In the genomic region with DNA sequence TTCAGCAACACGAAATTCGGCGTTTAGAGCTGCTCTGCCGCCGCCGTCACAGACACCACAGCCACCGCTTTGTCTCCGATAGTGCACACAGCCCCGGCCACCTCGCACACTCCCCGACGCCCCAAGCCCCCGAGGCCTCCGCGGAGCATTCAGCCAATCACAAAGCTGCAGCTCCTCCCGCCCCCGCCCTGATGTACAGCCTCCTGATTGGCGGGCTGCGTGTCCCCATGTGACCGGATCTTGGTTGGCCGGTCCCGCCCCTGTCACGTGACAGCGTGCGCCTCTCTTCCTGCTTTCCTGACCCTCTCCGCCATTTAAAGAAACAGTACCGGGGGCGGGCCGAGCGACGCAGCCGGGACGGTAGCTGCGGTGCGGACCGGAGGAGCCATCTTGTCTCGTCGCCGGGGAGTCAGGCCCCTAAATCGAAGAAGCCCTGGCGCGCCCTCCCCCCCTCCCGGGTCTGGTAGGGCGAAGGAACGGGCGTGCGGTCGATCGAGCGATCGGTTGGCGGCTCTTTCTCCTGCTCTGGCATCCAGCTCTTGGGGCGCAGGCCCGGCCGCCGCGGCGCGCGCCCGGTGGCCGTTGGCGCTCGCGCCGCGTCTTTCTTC, we compare ENCODE assay signal across 1 cellular context.
A peak's percentile ranks its signal among the peaks of the same experiment; 100 is the strongest.
TF ChIP-seq lines count a peak whose summit lies in the region.

Gene TUG1 (plus strand): TSS at position 342 of the 608 bp plus-strand sequence.

TF ChIP-seq in GM12878, 131 proteins besides CTCF, POLR2A, EP300 and RAD21 (continued from another document):
- TF ChIP-seq, protein P1, sequence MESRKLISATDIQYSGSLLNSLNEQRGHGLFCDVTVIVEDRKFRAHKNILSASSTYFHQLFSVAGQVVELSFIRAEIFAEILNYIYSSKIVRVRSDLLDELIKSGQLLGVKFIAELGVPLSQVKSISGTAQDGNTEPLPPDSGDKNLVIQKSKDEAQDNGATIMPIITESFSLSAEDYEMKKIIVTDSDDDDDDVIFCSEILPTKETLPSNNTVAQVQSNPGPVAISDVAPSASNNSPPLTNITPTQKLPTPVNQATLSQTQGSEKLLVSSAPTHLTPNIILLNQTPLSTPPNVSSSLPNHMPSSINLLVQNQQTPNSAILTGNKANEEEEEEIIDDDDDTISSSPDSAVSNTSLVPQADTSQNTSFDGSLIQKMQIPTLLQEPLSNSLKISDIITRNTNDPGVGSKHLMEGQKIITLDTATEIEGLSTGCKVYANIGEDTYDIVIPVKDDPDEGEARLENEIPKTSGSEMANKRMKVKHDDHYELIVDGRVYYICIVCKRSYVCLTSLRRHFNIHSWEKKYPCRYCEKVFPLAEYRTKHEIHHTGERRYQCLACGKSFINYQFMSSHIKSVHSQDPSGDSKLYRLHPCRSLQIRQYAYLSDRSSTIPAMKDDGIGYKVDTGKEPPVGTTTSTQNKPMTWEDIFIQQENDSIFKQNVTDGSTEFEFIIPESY (IDR thresholded peaks at IDR 0.05) = no peak
- TF ChIP-seq ZZZ3 (IDR thresholded peaks at IDR 0.05; ENCODE audit: control insufficient read depth, insufficient read length, low read depth) (no peak), LARP7 (IDR thresholded peaks at IDR 0.05) (peak; percentile 64), MTA2 (IDR thresholded peaks at IDR 0.05; ENCODE audit: low read depth) (no peak), ZBTB4 (CRISPR knock-in tag; IDR thresholded peaks at IDR 0.05) (peak; percentile 92), PKNOX1 (IDR thresholded peaks at IDR 0.05) (peak; percentile 92), IRF5 (IDR thresholded peaks at IDR 0.05; ENCODE audit: borderline replicate concordance) (no peak), IRF3 (IDR thresholded peaks at IDR 0.05) (peak; percentile 42), ZNF384 (IDR thresholded peaks at IDR 0.05; ENCODE audit: borderline replicate concordance, low read depth, low read length) (no peak), CREM (IDR thresholded peaks at IDR 0.05; ENCODE audit: low read depth) (peak; percentile 44), TCF7 (IDR thresholded peaks at IDR 0.05; ENCODE audit: borderline replicate concordance) (no peak), JUNB (IDR thresholded peaks at IDR 0.05) (no peak)
